8 cellular contexts compared by ENCODE assay signal in the genomic region with DNA sequence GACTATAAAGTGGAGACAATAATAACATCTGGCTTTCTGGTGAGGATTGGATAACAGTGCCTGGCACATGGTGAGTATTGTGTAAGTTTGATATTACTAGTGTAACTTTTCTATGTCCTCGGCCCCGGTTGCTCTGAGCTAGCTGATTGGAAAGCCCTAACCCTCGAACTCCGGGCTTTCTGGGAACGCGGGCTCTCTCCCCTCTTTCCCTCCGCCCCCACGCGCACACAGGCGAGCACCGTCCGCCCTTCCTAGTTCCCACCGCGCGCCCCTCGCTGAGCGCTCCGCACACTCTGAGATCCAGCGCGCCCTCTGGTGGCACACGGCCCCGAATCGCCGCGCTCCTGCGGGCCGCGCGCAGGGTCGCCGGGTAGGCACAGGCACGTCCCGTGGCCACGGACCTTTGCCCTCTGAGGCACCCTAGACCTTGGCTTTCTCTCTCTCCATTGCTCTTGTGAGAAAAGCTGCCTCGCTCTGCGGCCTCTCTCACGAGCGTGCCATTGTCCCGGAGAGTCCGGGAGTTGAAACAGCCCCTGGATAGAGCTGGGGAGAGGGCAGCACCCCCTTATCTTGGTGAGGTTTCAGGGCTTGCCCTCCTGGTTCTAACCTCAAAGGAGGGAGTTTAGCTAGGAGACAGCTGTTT. TPM values are rescaled to one million over a fixed set of nuclear protein-coding genes. Genes with fewer than 3 reads are reported as not detected.
DNase-seq lines count a peak whose midpoint lies in the region; ATAC-seq and TF ChIP-seq lines count a peak whose summit lies in the region.

No MANE protein-coding gene starts in this region.

- H4K20me1 ChIP-seq in DND-41 (ENCODE audit: insufficient read depth, low read length): no peaks in the 10 kb centered on the region

- no peak for TF ChIP-seq POLR2A in gastrocnemius medialis (IDR thresholded peaks at IDR 0.05)

- intact Hi-C loops in heart right ventricle (cut with DNase I) (loop anchor here (1.0 to 10.0 kb wide), 8 partner anchors 200 to 648 kb away; a partner anchor contains a TSS), gastrocnemius medialis (cut with DNase I; ENCODE audit: low total_unique reads) (loop anchor here (1.0 to 5.0 kb wide), 6 partner anchors 42 to 645 kb away; a partner anchor contains a TSS)

- no peak overlapping the region for H3K9ac ChIP-seq in DND-41 (ENCODE audit: low read depth, low read length)

- TF ChIP-seq CTCF in DND-41 (IDR thresholded peaks at IDR 0.05; ENCODE audit: borderline replicate concordance, extremely low read depth, low read length, poor library complexity, severe bottlenecking): peak; percentile 40
- TF ChIP-seq CTCF in RWPE2 (IDR thresholded peaks at IDR 0.05; ENCODE audit: poor library complexity, severe bottlenecking): peak; percentile 97
- peak; percentile 79 to 95 (median 90) for TF ChIP-seq CTCF in heart right ventricle (IDR thresholded peaks at IDR 0.05)
- TF ChIP-seq CTCF in gastrocnemius medialis (IDR thresholded peaks at IDR 0.05 in 4 of 5, conservative IDR thresholded peaks at IDR 0.05 in 1 of 5): peak; percentile 76 to 94 (median 88)

- in situ Hi-C loops in gastrocnemius medialis (cut with MboI; ENCODE audit: low sequenced_read_pairs in 4 of 4): loop anchor here (5.0 to 10.0 kb wide), 2 partner anchors 298 to 300 kb away; no protein-coding TSS in a partner anchor

- no peak overlapping the region for H3K27ac ChIP-seq in DND-41 (ENCODE audit: low read length)
- no peak overlapping the region for H3K27ac ChIP-seq in RWPE2 (ENCODE audit: poor library complexity, severe bottlenecking)
- no peak overlapping the region for H3K27ac ChIP-seq in heart right ventricle
- H3K27ac ChIP-seq in gastrocnemius medialis: peak overlapping the region; percentile 69 to 74 (median 70)

- H3K4me2 ChIP-seq in DND-41 (ENCODE audit: insufficient read depth, low read length): no peak overlapping the region

- H3K27me3 ChIP-seq in DND-41 (ENCODE audit: insufficient read depth, low read length, poor library complexity) (peaks cover 2% of the 10 kb centered on the region), RWPE2 (ENCODE audit: insufficient read depth, poor library complexity, severe bottlenecking) (no peaks in the 10 kb centered on the region), heart right ventricle (peaks cover 0 to 14% (median 4%) of the 10 kb centered on the region in 7 donors), gastrocnemius medialis (no peaks in the 10 kb centered on the region)

- H3K4me3 ChIP-seq in DND-41 (ENCODE audit: low read depth in 1 of 2, low read length in 2 of 2) (no peak overlapping the region), RWPE2 (ENCODE audit: severe bottlenecking) (no peak overlapping the region), heart right ventricle (peak overlapping the region in 8 of 10 donors; percentile 9 to 40 (median 28)), gastrocnemius medialis (peak overlapping the region; percentile 49 to 55 (median 52))

- WGBS in heart right ventricle, 2 donors: 7 to 10% methylated on average over 40 of the region's 40 CpGs

- no peaks in the 10 kb centered on the region for H3K36me3 ChIP-seq in DND-41 (ENCODE audit: insufficient read depth, low read length)
- H3K36me3 ChIP-seq in RWPE2 (ENCODE audit: low read depth): no peaks in the 10 kb centered on the region
- no peaks in the 10 kb centered on the region for H3K36me3 ChIP-seq in heart right ventricle
- no peaks in the 10 kb centered on the region for H3K36me3 ChIP-seq in gastrocnemius medialis

- H2AFZ ChIP-seq in DND-41 (ENCODE audit: low read depth, low read length): no peak overlapping the region

- H3K9me3 ChIP-seq in DND-41 (ENCODE audit: insufficient read depth, low read length, severe bottlenecking) (no peaks in the 10 kb centered on the region), RWPE2 (ENCODE audit: severe bottlenecking) (no peaks in the 10 kb centered on the region), heart right ventricle (no peaks in the 10 kb centered on the region), gastrocnemius medialis (no peaks in the 10 kb centered on the region)

- H3K79me2 ChIP-seq in DND-41 (ENCODE audit: insufficient read depth, low read length): no peaks in the 10 kb centered on the region

- ATAC-seq in DND-41 (ENCODE audit: insufficient read depth, low read depth): peak; percentile 79
- peak; percentile 53 for ATAC-seq in HG03354 (IDR thresholded peaks at IDR 0.05; ENCODE audit: poor library complexity, severe bottlenecking, unreplicated experiment)
- ATAC-seq in RWPE2 (ENCODE audit: low read depth): peak; percentile 69
- peak; percentile 70 to 84 (median 76) for ATAC-seq in heart right ventricle
- ATAC-seq in gastrocnemius medialis: peak; percentile 86 to 91
- ATAC-seq in HG03025 (IDR thresholded peaks at IDR 0.05; ENCODE audit: low FRiP score, unreplicated experiment): no peak

- DNase-seq in DND-41 (peak; percentile 46), RWPE2 (ENCODE audit: low spot score) (no peak), heart right ventricle (peak; percentile 56 to 68), gastrocnemius medialis (peak; percentile 26 to 37), HCEC 1CT (no peak)
- peak; percentile 58 for DNase-seq in activated naive CD4-positive, alpha-beta T cell treated with anti-CD3 and anti-CD28 coated beads, Interleukin-2, amount 50 U/mL, for 16 hours

- H3K4me1 ChIP-seq in DND-41 (ENCODE audit: insufficient read depth, low read length) (no peaks in the 10 kb centered on the region), RWPE2 (ENCODE audit: insufficient read depth, poor library complexity, severe bottlenecking) (peaks cover 6% of the 10 kb centered on the region), heart right ventricle (peaks cover 0 to 30% (median 14%) of the 10 kb centered on the region in 9 donors), gastrocnemius medialis (peaks cover 19 to 26% of the 10 kb centered on the region in 2 donors)

RNA-seq across cellular contexts. Expression of a gene that starts 23.2 kb away (rescaled TPM):
- total RNA-seq in heart right ventricle: 10 to 100 TPM in 2 of 10 donors, 1 to 10 TPM in 8; 2.5 to 13.4 (median 7.4) TPM
- polyA plus RNA-seq in heart right ventricle: 1 to 10 TPM; 2.5 to 5.9 TPM
- total RNA-seq in gastrocnemius medialis: 1 to 10 TPM; 1.1 to 9.4 (median 5.3) TPM

Comparison
In these comparisons a context has a peak if more than half of its experiments do, and no peak if none do; other contexts are left out.
1. DNase-seq: peak in DND-41 (single experiment), activated naive CD4-positive, alpha-beta T cell treated with anti-CD3 and anti-CD28 coated beads, Interleukin-2, amount 50 U/mL, for 16 hours (single experiment), heart right ventricle (2 of 2) and gastrocnemius medialis (2 of 2); none in RWPE2 (single experiment) and HCEC 1CT (single experiment).
2. H3K27ac ChIP-seq: peak in gastrocnemius medialis (4 of 4); none in DND-41 (single experiment), RWPE2 (single experiment) and heart right ventricle (0 of 10).
3. H3K4me3 ChIP-seq: peak in heart right ventricle (8 of 10) and gastrocnemius medialis (4 of 4); none in DND-41 (0 of 2) and RWPE2 (single experiment).
4. CTCF ChIP-seq: peak in every context shown above with its lines; median percentile 97 in RWPE2; 90 in heart right ventricle; 88 in gastrocnemius medialis; 40 in DND-41.